8 cellular contexts compared by ENCODE assay signal in the genomic region with DNA sequence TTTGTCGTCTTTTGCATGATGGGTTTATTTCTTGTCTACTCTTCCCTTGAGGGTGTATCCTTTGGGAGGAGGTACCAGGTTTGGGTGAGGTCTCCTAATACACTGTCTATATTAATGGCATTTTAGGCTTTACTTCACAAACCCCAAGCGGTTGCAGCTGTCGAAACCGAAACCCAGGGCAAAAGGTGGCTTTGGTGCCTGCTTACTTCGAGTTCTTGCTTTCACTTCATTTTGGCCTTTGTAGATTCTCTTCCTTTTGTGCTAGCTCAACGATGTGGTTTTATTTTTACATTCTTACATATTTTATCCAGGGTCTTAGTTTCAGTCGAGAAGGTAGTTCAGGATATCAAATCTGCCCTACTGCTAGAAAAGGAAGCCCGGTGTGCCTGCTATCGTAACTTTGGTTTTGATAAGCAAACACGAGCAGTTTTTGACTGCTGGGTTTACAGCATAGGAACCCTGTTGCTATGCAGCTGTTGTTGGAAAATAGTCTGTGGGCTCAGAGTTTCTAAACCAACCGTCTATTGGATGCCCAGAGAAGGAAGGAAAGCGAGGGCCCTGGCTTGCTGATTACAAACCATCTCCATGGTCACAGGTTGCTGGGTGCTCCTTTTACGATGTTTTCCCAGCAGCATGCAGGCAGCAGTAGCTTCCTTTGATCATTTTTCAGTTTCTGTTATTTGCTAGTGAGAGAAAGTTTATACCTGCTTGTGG. TPM values are rescaled to one million over a fixed set of nuclear protein-coding genes. Genes with fewer than 3 reads are reported as not detected.
A peak's percentile ranks its signal among the peaks of the same experiment; 100 is the strongest.
DNase-seq lines count a peak whose midpoint lies in the region; ATAC-seq, FAIRE-seq and TF ChIP-seq lines count a peak whose summit lies in the region.

No MANE protein-coding gene starts in this region.

- DNase-seq in NCI-H510A (lab: John Stamatoyannopoulos, UW) (peak; percentile 50), epithelial cell of proximal tubule (ENCODE audit: low read depth) (peak; percentile 46), pancreas (no peak), aorta (peak in 1 of 2 donors; percentile 67), ACHN (no peak)
- DNase-seq in activated CD8-positive, alpha-beta memory T cell treated with anti-CD3 and anti-CD28 coated beads for 1 hour (ENCODE audit: extremely low read depth in 1 of 2, low read depth in 1 of 2) = peak; percentile 42 to 63

- ATAC-seq in GM18858 (IDR thresholded peaks at IDR 0.05; ENCODE audit: unreplicated experiment) (peak; percentile 86), HG02885 (IDR thresholded peaks at IDR 0.05; ENCODE audit: poor library complexity, unreplicated experiment) (peak; percentile 90), pancreas (peak; percentile 43 to 94 (median 81)), aorta (ENCODE audit: low FRiP score) (peak; percentile 93)

- intact Hi-C loops in pancreas (cut with DNase I) = no loop called here
- intact Hi-C loops in aorta (cut with DNase I) = no loop called here

- H3K27ac ChIP-seq in pancreas (peak overlapping the region in 2 of 4 donors; percentile 40 to 62), aorta (ENCODE audit: low read depth in 1 of 2, low read length in 2 of 2) (peak overlapping the region; percentile 62 to 79)

- H3K9me3 ChIP-seq in pancreas (no peaks in the 10 kb centered on the region), aorta (ENCODE audit: control insufficient read depth, low read length) (no peaks in the 10 kb centered on the region)

- in situ Hi-C loops in ACHN (cut with HindIII; ENCODE audit: low pct_ligation_motif_present, low pct_unique_long_range_greater_than_20kb, low sequenced_read_pairs) = no loop called here

- TF ChIP-seq CTCF in epithelial cell of proximal tubule (conservative IDR thresholded peaks at IDR 0.05; ENCODE audit: low read depth, low read length) (no peak), pancreas (IDR thresholded peaks at IDR 0.05) (no peak)

- H3K4me1 ChIP-seq in pancreas (no peaks in the 10 kb centered on the region), aorta (ENCODE audit: control insufficient read depth in 1 of 2, insufficient read depth in 2 of 2, low read length in 2 of 2) (no peaks in the 10 kb centered on the region)

- H3K36me3 ChIP-seq in pancreas (no peaks in the 10 kb centered on the region), aorta (ENCODE audit: control insufficient read depth in 1 of 2, insufficient read depth in 2 of 2, low read length in 1 of 2) (no peaks in the 10 kb centered on the region)

- H3K4me3 ChIP-seq in epithelial cell of proximal tubule (ENCODE audit: low read depth, low read length) (peak overlapping the region; percentile 46), pancreas (peak overlapping the region in 2 of 4 donors; percentile 9 to 11), aorta (ENCODE audit: low read length in 2 of 2) (peak overlapping the region in 1 of 2 donors; percentile 74)

- peak; percentile 96 for FAIRE-seq in pancreas (lab: Jason Lieb, UNC)

- whole genome bisulfite sequencing in pancreas, 2 donors = 50 to 56% methylated on average over 13 of the region's 13 CpGs
- WGBS in aorta, 2 donors = 5 to 8% methylated on average over 13 of the region's 13 CpGs

- H3K27me3 ChIP-seq in pancreas = no peaks in the 10 kb centered on the region
- no peaks in the 10 kb centered on the region for H3K27me3 ChIP-seq in aorta (ENCODE audit: control insufficient read depth in 1 of 2, insufficient read depth in 2 of 2, low read length in 1 of 2)

RNA-seq across cellular contexts. Expression of a gene that starts 9.8 kb away (rescaled TPM):
- total RNA-seq in epithelial cell of proximal tubule (4.6 and 5.0 TPM in 2 replicates), pancreas (1 to 10 TPM; 1.6 to 7.2 (median 2.6) TPM), aorta (10 to 100 TPM; 49.5 to 83.0 TPM)
- polyA plus RNA-seq in pancreas (10 to 100 TPM in 1 of 2 donors, 1 to 10 TPM in 1; 1.7 to 10.2 TPM), aorta (10 to 100 TPM; 26.2 to 29.4 TPM)

Comparison
In these comparisons a context has a peak if more than half of its experiments do, and no peak if none do; other contexts are left out.
1. DNase-seq: peak in NCI-H510A (single experiment), activated CD8-positive, alpha-beta memory T cell treated with anti-CD3 and anti-CD28 coated beads for 1 hour (2 of 2) and epithelial cell of proximal tubule (single experiment); none in pancreas (0 of 6) and ACHN (single experiment).
2. Peak in every context shown above with its lines, with median percentiles within 50 percentile points of each other: ATAC-seq.